In the genomic region with DNA sequence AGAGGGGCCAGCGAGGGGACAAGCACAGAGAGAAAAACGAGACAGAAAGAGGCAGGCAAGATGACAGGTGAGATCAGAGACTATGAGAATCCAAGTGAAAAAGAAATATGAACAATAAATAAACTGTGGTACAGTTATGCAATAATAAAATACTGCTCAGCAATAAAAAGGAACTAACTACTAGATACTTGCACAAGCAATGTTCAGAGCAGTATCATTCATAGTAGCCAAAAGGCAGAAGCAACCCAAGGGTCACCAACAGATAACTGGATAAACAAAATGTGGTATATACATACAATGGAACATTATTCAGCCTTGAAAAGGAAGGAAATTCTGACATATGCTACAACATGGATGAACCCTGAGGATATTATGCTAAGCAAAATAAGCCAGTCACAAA, we compare ENCODE assay signal across 19 cellular contexts.
DNase-seq lines count a peak whose midpoint lies in the region; ATAC-seq and TF ChIP-seq lines count a peak whose summit lies in the region.
"Had no signal": no experiment of that assay in that cellular context is flagged by ENCODE, and none has a peak within 500 bp of the region (broad histone marks: within the 10 kb centered on the region; RNA-seq: fewer than 3 reads in every experiment).

No MANE protein-coding gene starts in this region.

- ATAC-seq in stimulated activated effector memory CD8-positive, alpha-beta T cell treated with anti-CD3 and anti-CD28 coated beads, Interleukin-12 subunit alpha, Interleukin-12 subunit beta, amount 100 ng/mL, for 72 hours, result no peak
- ATAC-seq in GM21737 (IDR thresholded peaks at IDR 0.05; ENCODE audit: unreplicated experiment), result no peak
- ATAC-seq: GM23338, K562, T-helper 17 cell had no signal

- H3K27ac Mint-ChIP-seq in stimulated activated effector memory CD8-positive, alpha-beta T cell treated with anti-CD3 and anti-CD28 coated beads, Interleukin-12 subunit alpha, Interleukin-12 subunit beta, amount 100 ng/mL, for 72 hours, result peak overlapping the region; percentile 5
- H3K27ac Mint-ChIP-seq: GM23338, T-helper 17 cell had no signal

- H3K4me3 Mint-ChIP-seq in stimulated activated effector memory CD8-positive, alpha-beta T cell treated with anti-CD3 and anti-CD28 coated beads, Interleukin-12 subunit alpha, Interleukin-12 subunit beta, amount 100 ng/mL, for 72 hours, result no peak overlapping the region
- H3K4me3 Mint-ChIP-seq: CD4-positive, CD25-positive, alpha-beta regulatory T cell; GM23338; T-helper 17 cell had no signal

- H3K36me3 Mint-ChIP-seq in stimulated activated effector memory CD8-positive, alpha-beta T cell treated with anti-CD3 and anti-CD28 coated beads, Interleukin-12 subunit alpha, Interleukin-12 subunit beta, amount 100 ng/mL, for 72 hours, result peaks cover 10% of the 10 kb centered on the region

- H3K27ac ChIP-seq in HEK293 (ENCODE audit: extremely low read depth, low read depth, low read length), result no peak overlapping the region

- no peaks in the 10 kb centered on the region for H3K4me1 ChIP-seq in HEK293 (ENCODE audit: control insufficient read depth, insufficient read depth, low read length)

- no peaks in the 10 kb centered on the region for H3K4me1 Mint-ChIP-seq in stimulated activated effector memory CD8-positive, alpha-beta T cell treated with anti-CD3 and anti-CD28 coated beads, Interleukin-12 subunit alpha, Interleukin-12 subunit beta, amount 100 ng/mL, for 72 hours

- H3K4me3 ChIP-seq in HEK293 (ENCODE audit: low read depth, low read length), result no peak overlapping the region
- H3K4me3 ChIP-seq: GM23338, K562 had no signal

- DNase-seq in CD1c-positive myeloid dendritic cell (ENCODE audit: extremely low spot score), result peak; percentile 42
- peak; percentile 78 for DNase-seq in NOMO-1 treated with DMSO at 0.1 percent for 48 hours (lab: John Stamatoyannopoulos, UW; ENCODE audit: unreplicated experiment)
- no peak for DNase-seq in stimulated activated effector memory CD8-positive, alpha-beta T cell treated with anti-CD3 and anti-CD28 coated beads, Interleukin-12 subunit alpha, Interleukin-12 subunit beta, amount 100 ng/mL, for 72 hours (ENCODE audit: low spot score in 2 of 2)
- no peak for DNase-seq in NCI-H1105 treated with DMSO at 0.1 percent for 48 hours (lab: John Stamatoyannopoulos, UW)
- DNase-seq in putamen (ENCODE audit: low spot score), result no peak
- DNase-seq: COR-L47, DMS 273 treated with DMSO at 0.1 percent for 48 hours, DND-41, HCEC 1CT, NCI-H1436, NCI-H2029, NCI-H526, SHP77 treated with DMSO at 0.1 percent for 48 hours, T-helper 17 cell had no signal

- CTCF ChIA-PET in HEK293 (lab: Yijun Ruan, JAX), result no interaction called here

- no peaks in the 10 kb centered on the region for H3K9me3 Mint-ChIP-seq in stimulated activated effector memory CD8-positive, alpha-beta T cell treated with anti-CD3 and anti-CD28 coated beads, Interleukin-12 subunit alpha, Interleukin-12 subunit beta, amount 100 ng/mL, for 72 hours
- H3K9me3 Mint-ChIP-seq: CD4-positive, CD25-positive, alpha-beta regulatory T cell; GM23338 had no signal

- no peaks in the 10 kb centered on the region for H3K9me3 ChIP-seq in HEK293 (ENCODE audit: control insufficient read depth, insufficient read depth, low read depth, low read length)

- no peaks in the 10 kb centered on the region; a peak in 1 of 3 replicates for H3K36me3 ChIP-seq in HEK293 (ENCODE audit: control insufficient read depth in 2 of 2, insufficient read depth in 1 of 2, low read length in 2 of 2)

- TF ChIP-seq CTCF in HEK293 (tag by site-specific recombination; IDR thresholded peaks at IDR 0.05), result no peak

- POLR2A ChIA-PET in HEK293 (lab: Yijun Ruan, JAX), result interaction anchor here (0.6 kb wide), 1 partner anchor 82 kb away, joined by 3 read pairs; no protein-coding TSS in a partner anchor

TF ChIP-seq in HEK293, 187 proteins besides CTCF, POLR2A, EP300 and RAD21:
- TF ChIP-seq ZNF473 (tag by site-specific recombination; IDR thresholded peaks at IDR 0.05) (no peak), ZBTB7A (tag by site-specific recombination; IDR thresholded peaks at IDR 0.05; ENCODE audit: low read depth) (no peak), ZNF146 (tag by site-specific recombination; IDR thresholded peaks at IDR 0.05) (peak; percentile 55; the same call in 1 of the 2 replicates)

Comparison
In these comparisons a context has a peak if more than half of its experiments do, and no peak if none do; other contexts are left out.
1. DNase-seq: peak in CD1c-positive myeloid dendritic cell (single experiment) and NOMO-1 treated with DMSO at 0.1 percent for 48 hours (single experiment); none in stimulated activated effector memory CD8-positive, alpha-beta T cell treated with anti-CD3 and anti-CD28 coated beads, Interleukin-12 subunit alpha, Interleukin-12 subunit beta, amount 100 ng/mL, for 72 hours (0 of 2), NCI-H1105 treated with DMSO at 0.1 percent for 48 hours (single experiment) and putamen (single experiment).